22 cellular contexts compared by ENCODE assay signal in the genomic region with DNA sequence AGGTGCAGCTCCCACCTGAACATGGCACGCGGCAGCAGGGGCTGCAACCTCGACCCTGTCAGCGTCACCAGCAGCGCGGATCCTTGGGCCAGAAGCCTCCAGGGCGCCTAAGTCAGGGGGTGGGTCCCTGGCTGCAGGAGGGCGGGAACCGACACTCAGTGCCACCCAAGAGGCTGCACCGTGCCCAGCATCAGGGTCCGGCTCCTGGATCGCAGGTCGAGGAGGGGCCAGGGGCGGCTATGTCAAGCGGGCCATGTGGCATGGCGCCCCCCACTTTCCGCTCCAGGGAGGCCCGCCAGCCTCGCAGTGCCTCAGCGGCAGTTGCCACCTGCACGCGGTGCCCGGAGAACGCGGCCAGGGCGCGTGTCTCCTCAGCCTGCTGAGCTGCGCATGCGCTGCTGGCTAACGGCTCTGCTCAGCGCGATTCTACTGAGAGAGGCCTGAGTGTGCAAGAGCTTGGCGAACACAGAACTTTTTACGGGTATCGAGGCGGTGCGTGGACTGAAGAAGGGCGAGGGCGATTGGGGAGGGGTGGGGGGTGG. TPM values are rescaled to one million over a fixed set of nuclear protein-coding genes. Genes with fewer than 3 reads are reported as not detected.
"Had no signal": no experiment of that assay in that cellular context is flagged by ENCODE, and none has a peak within 500 bp of the region (broad histone marks: within the 10 kb centered on the region; RNA-seq: fewer than 3 reads in every experiment).

A gene with protein sequence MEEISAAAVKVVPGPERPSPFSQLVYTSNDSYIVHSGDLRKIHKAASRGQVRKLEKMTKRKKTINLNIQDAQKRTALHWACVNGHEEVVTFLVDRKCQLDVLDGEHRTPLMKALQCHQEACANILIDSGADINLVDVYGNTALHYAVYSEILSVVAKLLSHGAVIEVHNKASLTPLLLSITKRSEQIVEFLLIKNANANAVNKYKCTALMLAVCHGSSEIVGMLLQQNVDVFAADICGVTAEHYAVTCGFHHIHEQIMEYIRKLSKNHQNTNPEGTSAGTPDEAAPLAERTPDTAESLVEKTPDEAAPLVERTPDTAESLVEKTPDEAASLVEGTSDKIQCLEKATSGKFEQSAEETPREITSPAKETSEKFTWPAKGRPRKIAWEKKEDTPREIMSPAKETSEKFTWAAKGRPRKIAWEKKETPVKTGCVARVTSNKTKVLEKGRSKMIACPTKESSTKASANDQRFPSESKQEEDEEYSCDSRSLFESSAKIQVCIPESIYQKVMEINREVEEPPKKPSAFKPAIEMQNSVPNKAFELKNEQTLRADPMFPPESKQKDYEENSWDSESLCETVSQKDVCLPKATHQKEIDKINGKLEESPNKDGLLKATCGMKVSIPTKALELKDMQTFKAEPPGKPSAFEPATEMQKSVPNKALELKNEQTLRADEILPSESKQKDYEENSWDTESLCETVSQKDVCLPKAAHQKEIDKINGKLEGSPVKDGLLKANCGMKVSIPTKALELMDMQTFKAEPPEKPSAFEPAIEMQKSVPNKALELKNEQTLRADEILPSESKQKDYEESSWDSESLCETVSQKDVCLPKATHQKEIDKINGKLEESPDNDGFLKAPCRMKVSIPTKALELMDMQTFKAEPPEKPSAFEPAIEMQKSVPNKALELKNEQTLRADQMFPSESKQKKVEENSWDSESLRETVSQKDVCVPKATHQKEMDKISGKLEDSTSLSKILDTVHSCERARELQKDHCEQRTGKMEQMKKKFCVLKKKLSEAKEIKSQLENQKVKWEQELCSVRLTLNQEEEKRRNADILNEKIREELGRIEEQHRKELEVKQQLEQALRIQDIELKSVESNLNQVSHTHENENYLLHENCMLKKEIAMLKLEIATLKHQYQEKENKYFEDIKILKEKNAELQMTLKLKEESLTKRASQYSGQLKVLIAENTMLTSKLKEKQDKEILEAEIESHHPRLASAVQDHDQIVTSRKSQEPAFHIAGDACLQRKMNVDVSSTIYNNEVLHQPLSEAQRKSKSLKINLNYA (N-terminal part only) (plus strand): TSS at position 408 of the 542 bp plus-strand sequence. CDS start 190 bp downstream, outside the sequence.

- DNase-seq: Karpas-422; KG1; MM.1S; NCI-H1092 treated with DMSO at 0.1 percent for 48 hours; NCI-H1436; NCI-H187; NCI-H2029; NCI-H2081 treated with DMSO at 0.1 percent for 48 hours; NCI-H2171; NCI-H226; NCI-H446; NCI-H510A; NCI-H524 treated with DMSO at 0.1 percent for 48 hours; NCI-H69; NK-92 treated with Interleukin-12 subunit alpha and Interleukin-12 subunit beta, amount 100 ng/mL, for 24 hours; PC-3; SHP77 had no signal

- H3K27ac ChIP-seq: HL-60, RWPE1 had no signal

- ATAC-seq: Panc1, PC-3 had no signal

RNA-seq across cellular contexts. Expression of the gene that starts here (rescaled TPM):
- total RNA-seq: OCI-LY7, SK-MEL-5 had no signal
